ENCODE assay signal across 8 cellular contexts in the genomic region with DNA sequence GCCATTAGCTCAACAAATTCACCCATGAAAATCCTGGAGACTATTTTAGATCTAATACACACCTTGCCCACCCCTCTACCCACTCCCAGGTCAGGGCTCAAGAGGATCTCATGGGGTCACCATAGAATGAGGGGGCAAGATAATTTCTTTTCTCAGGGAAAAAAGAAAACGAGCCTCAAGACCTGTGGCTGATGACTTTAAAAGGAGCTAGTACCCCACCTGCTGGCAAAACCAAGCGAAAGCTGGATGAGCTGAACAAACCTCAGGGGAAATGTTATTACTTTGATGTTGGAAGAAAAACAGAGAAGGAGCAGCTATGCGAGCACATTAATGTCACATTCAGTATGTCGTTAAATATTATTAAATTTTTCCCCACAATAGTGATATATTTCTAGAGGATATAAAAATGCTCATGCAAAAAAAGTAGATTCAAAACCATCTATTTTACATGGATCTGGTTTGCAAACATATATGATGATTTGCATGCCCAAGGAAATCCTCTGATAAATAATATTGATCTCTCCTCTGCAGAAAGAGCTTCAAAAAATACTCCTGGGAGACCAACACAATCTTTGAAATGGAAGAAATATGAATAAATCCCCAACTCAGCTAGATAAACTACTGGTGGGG. TPM values are rescaled to one million over a fixed set of nuclear protein-coding genes. Genes with fewer than 3 reads are reported as not detected.
A peak's percentile ranks its signal among the peaks of the same experiment; 100 is the strongest.
DNase-seq lines count a peak whose midpoint lies in the region; ATAC-seq and TF ChIP-seq lines count a peak whose summit lies in the region.

No MANE protein-coding gene starts in this region.

- TF ChIP-seq CTCF in WERI-Rb-1 (IDR thresholded peaks at IDR 0.05; ENCODE audit: low read depth, low read length): peak; percentile 61
- TF ChIP-seq CTCF in omental fat pad (IDR thresholded peaks at IDR 0.05): peak in 1 of 3 donors; percentile 41

- no peak overlapping the region for H3K4me3 ChIP-seq in WERI-Rb-1 (ENCODE audit: low read depth, low read length)

- DNase-seq in CD1c-positive myeloid dendritic cell (ENCODE audit: extremely low spot score) (peak; percentile 64), H4 (ENCODE audit: low spot score) (peak; percentile 49), NCI-H2171 treated with DMSO at 0.1 percent for 48 hours (lab: John Stamatoyannopoulos, UW) (peak; percentile 77), WERI-Rb-1 (peak; percentile 65), midbrain (lab: John Stamatoyannopoulos, UW) (peak; percentile 85), superior temporal gyrus (ENCODE audit: extremely low spot score) (peak; percentile 89), omental fat pad (ENCODE audit: low spot score) (no peak)
- peak; percentile 21 for DNase-seq in effector CD8-positive, alpha-beta T cell (lab: John Stamatoyannopoulos, UW)

- H3K9me3 ChIP-seq in WERI-Rb-1 (ENCODE audit: severe bottlenecking): no peaks in the 10 kb centered on the region

- H3K27ac ChIP-seq in WERI-Rb-1: no peak overlapping the region

- H3K27me3 ChIP-seq in WERI-Rb-1 (ENCODE audit: insufficient read depth, low read depth, severe bottlenecking): no peaks in the 10 kb centered on the region

- no peak for ATAC-seq in omental fat pad (ENCODE audit: low FRiP score)

- no peaks in the 10 kb centered on the region for H3K36me3 ChIP-seq in WERI-Rb-1

RNA-seq across cellular contexts. Expression of a gene that starts 37.7 kb away (rescaled TPM):
- total RNA-seq in H4 (2014; rRNA removed; shearing (Covaris generic)): 14.4 and 19.0 TPM in 2 replicates
- 10 to 100 TPM in 3 of 4 donors, 1 to 10 TPM in 1; 9.7 to 73.3 (median 33.2) TPM for total RNA-seq in omental fat pad
